In the genomic region with DNA sequence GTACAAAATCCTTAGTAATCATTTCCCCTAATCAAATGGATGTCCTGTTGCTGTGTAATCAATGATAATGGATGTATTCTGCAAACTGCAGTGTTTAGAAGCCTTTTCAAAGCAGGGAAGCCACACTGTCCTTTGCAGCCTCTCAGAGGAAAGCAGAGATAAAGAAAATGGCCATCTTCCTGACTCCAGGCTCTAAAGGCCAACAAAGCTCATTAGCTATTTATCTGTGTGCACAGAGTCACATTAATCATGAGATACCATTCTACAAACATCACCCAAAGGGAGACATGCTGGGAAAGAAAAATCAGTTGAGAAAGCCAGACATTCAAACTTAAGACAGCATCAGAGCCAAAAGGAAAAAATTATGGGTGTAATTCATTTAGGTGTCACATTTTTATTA, we compare ENCODE assay signal across 22 cellular contexts.
"Had no signal": no experiment of that assay in that cellular context is flagged by ENCODE, and none has a peak within 500 bp of the region (broad histone marks: within the 10 kb centered on the region; RNA-seq: fewer than 3 reads in every experiment).

No MANE protein-coding gene starts in this region.

- H3K4me1 ChIP-seq: foreskin keratinocyte, sigmoid colon, spleen, upper lobe of left lung had no signal

- H3K27ac ChIP-seq: foreskin keratinocyte, sigmoid colon, spleen, upper lobe of left lung had no signal

- ATAC-seq: foreskin keratinocyte, left ventricle myocardium superior, T-cell had no signal

- H3K9me3 ChIP-seq: upper lobe of left lung had no signal

- DNase-seq: activated CD4-positive, alpha-beta T cell treated with anti-CD3 and anti-CD28 coated beads for 1 hour; activated CD4-positive, alpha-beta T cell treated with anti-CD3 and anti-CD28 coated beads, Interleukin-2, amount 50 U/mL, for 1 hour; activated gamma-delta T cell treated with Interleukin-2 at 50 U/mL for 16 hours; activated T-cell treated with anti-CD3 and anti-CD28 coated beads, Interleukin-2, amount 50 U/mL, for 1 hour; anterior cingulate cortex; erythroblast; foreskin keratinocyte; kidney glomerular epithelial cell; left ventricle myocardium superior; mammary epithelial cell; occipital lobe; retina; sigmoid colon; spleen; stimulated activated CD4-positive, alpha-beta T cell treated with anti-CD3 and anti-CD28 coated beads, Interleukin-4, amount 100 ng/mL, for 1 hour; stimulated activated naive CD4-positive, alpha-beta T cell; T-cell; T-helper 9 cell; upper lobe of left lung had no signal

- H3K36me3 ChIP-seq: sigmoid colon, spleen, upper lobe of left lung had no signal

- H3K4me3 ChIP-seq: sigmoid colon, spleen, upper lobe of left lung had no signal

- H3K27me3 ChIP-seq: foreskin keratinocyte, sigmoid colon, spleen, upper lobe of left lung had no signal

- H3K9me3 Mint-ChIP-seq: activated naive CD4-positive, alpha-beta T cell treated with anti-CD3 and anti-CD28 coated beads, Interleukin-2, amount 50 U/mL, for 24 hours; nephron had no signal

- H3K27me3 Mint-ChIP-seq: activated naive CD4-positive, alpha-beta T cell treated with anti-CD3 and anti-CD28 coated beads, Interleukin-2, amount 50 U/mL, for 24 hours; brain; T-cell had no signal

- H3K36me3 Mint-ChIP-seq: activated naive CD4-positive, alpha-beta T cell treated with anti-CD3 and anti-CD28 coated beads, Interleukin-2, amount 50 U/mL, for 24 hours; brain; T-cell had no signal

- H3K27ac Mint-ChIP-seq: activated naive CD4-positive, alpha-beta T cell treated with anti-CD3 and anti-CD28 coated beads, Interleukin-2, amount 50 U/mL, for 24 hours; brain; nephron; T-cell had no signal

- H3K4me3 Mint-ChIP-seq: activated naive CD4-positive, alpha-beta T cell treated with anti-CD3 and anti-CD28 coated beads, Interleukin-2, amount 50 U/mL, for 24 hours; brain; nephron; T-cell had no signal

- H3K4me1 Mint-ChIP-seq: activated naive CD4-positive, alpha-beta T cell treated with anti-CD3 and anti-CD28 coated beads, Interleukin-2, amount 50 U/mL, for 24 hours; nephron; T-cell had no signal
